In the genomic region with DNA sequence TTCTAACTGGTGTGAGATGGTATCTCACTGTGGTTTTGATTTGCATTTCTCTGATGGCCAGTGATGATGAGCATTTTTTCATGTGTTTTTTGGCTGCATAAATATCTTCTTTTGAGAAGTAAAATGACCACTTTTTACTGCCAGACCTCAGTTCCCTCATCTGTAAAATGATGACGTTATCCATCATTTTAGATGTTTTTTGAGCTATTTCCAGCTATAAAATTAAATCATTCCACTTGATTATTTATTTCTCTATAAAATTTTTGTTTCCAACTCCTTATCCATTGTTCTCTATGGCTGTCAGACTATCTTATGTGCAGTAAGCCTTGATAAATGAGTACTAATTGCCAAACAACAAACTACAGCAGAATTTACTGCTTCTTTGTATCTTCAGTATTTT, we compare ENCODE assay signal across 18 cellular contexts. TPM values are rescaled to one million over a fixed set of nuclear protein-coding genes. Genes with fewer than 3 reads are reported as not detected.
DNase-seq lines count a peak whose midpoint lies in the region; ATAC-seq and TF ChIP-seq lines count a peak whose summit lies in the region.
"Had no signal": no experiment of that assay in that cellular context is flagged by ENCODE, and none has a peak within 500 bp of the region (broad histone marks: within the 10 kb centered on the region; RNA-seq: fewer than 3 reads in every experiment).

No MANE protein-coding gene starts in this region.

- no peak overlapping the region for H2AFZ ChIP-seq in SK-N-SH (ENCODE audit: low read depth)

- no peak overlapping the region for H3K4me3 Mint-ChIP-seq in mesothelial cell of epicardium
- H3K4me3 Mint-ChIP-seq: B cell; CD8-positive, alpha-beta T cell; IgD-negative memory B cell had no signal

- no peaks in the 10 kb centered on the region for H4K20me1 ChIP-seq in SK-N-SH (ENCODE audit: insufficient read depth)
- H4K20me1 ChIP-seq: BLaER1 treated with 17β-estradiol and CSF1 and Interleukin-3, amounts not matched to agents 10 nM and 100 nM had no signal

- TF ChIP-seq CTCF in SK-N-SH (IDR thresholded peaks at IDR 0.05) (no peak), mesothelial cell of epicardium (IDR thresholded peaks at IDR 0.05; ENCODE audit: unreplicated experiment) (no peak), thoracic aorta (IDR thresholded peaks at IDR 0.05) (no peak)

- H3K36me3 ChIP-seq in SK-N-SH (replicated peaks in 1 of 2; ENCODE audit: control insufficient read depth in 1 of 2, insufficient read depth in 2 of 2, low read length in 1 of 2) = peaks cover 12 to 43% of the 10 kb centered on the region in 2 experiments
- no peaks in the 10 kb centered on the region for H3K36me3 ChIP-seq in SK-N-MC (ENCODE audit: insufficient read depth, low read length)
- no peaks in the 10 kb centered on the region for H3K36me3 ChIP-seq in thoracic aorta
- H3K36me3 ChIP-seq: BLaER1 treated with 17β-estradiol and CSF1 and Interleukin-3, amounts not matched to agents 10 nM and 100 nM; HAP-1 had no signal

- CTCF ChIA-PET in SK-N-SH (lab: Yijun Ruan, JAX) = interaction anchor here (0.5 to 2.3 kb wide), 2 partner anchors 25 to 316 kb away, joined by 3 to 5 read pairs; no protein-coding TSS in a partner anchor

- no peak overlapping the region for H3K9ac ChIP-seq in SK-N-SH
- H3K9ac ChIP-seq in SK-N-MC (ENCODE audit: insufficient read length) = no peak overlapping the region
- H3K9ac ChIP-seq: BLaER1 treated with 17β-estradiol and CSF1 and Interleukin-3, amounts not matched to agents 10 nM and 100 nM had no signal

- H3K9me2 ChIP-seq in SK-N-SH = no peaks in the 10 kb centered on the region

- no peak for DNase-seq in SK-N-SH
- no peak for DNase-seq in SK-N-MC (ENCODE audit: low read depth, low spot score)
- no peak for DNase-seq in mesothelial cell of epicardium (ENCODE audit: low spot score in 2 of 2, unreplicated experiment in 2 of 2)
- DNase-seq in thoracic aorta (ENCODE audit: low spot score) = no peak
- DNase-seq in Right ventricle myocardium superior = no peak
- DNase-seq in activated gamma-delta T cell (lab: John Stamatoyannopoulos, UW) = no peak
- DNase-seq: Calu3; CD8-positive, alpha-beta T cell; DMS79 treated with DMSO at 0.1 percent for 48 hours; GF-D8 had no signal

- H3K27ac Mint-ChIP-seq in mesothelial cell of epicardium = peak overlapping the region; percentile 3
- H3K27ac Mint-ChIP-seq: B cell; CD8-positive, alpha-beta T cell; IgD-negative memory B cell had no signal

- H3K4me1 ChIP-seq in SK-N-SH (ENCODE audit: control insufficient read depth in 1 of 2, insufficient read depth in 2 of 2, low read depth in 1 of 2, low read length in 1 of 2) = peaks cover 75 to 82% of the 10 kb centered on the region in 2 experiments
- H3K4me1 ChIP-seq in thoracic aorta (ENCODE audit: control insufficient read depth in 1 of 2, low read depth in 2 of 2) = peaks cover 49 to 92% of the 10 kb centered on the region in 2 donors
- H3K4me1 ChIP-seq: HAP-1 had no signal

- H3K27me3 ChIP-seq in SK-N-SH (ENCODE audit: insufficient read depth) = no peaks in the 10 kb centered on the region
- no peaks in the 10 kb centered on the region for H3K27me3 ChIP-seq in thoracic aorta (replicated peaks; ENCODE audit: insufficient read depth)
- H3K27me3 ChIP-seq: BLaER1 treated with 17β-estradiol and CSF1 and Interleukin-3, amounts not matched to agents 10 nM and 100 nM had no signal

- no peak overlapping the region for H3K4me2 ChIP-seq in SK-N-SH
- H3K4me2 ChIP-seq: A549; BLaER1 treated with 17β-estradiol and CSF1 and Interleukin-3, amounts not matched to agents 10 nM and 100 nM had no signal

- peaks cover 7% of the 10 kb centered on the region for H3K36me3 Mint-ChIP-seq in mesothelial cell of epicardium
- H3K36me3 Mint-ChIP-seq: CD8-positive, alpha-beta T cell had no signal

- POLR2A ChIA-PET in SK-N-SH (lab: Yijun Ruan, JAX) = no interaction called here

- no peaks in the 10 kb centered on the region for H3K9me3 Mint-ChIP-seq in mesothelial cell of epicardium
- H3K9me3 Mint-ChIP-seq: CD8-positive, alpha-beta T cell had no signal

- no peaks in the 10 kb centered on the region for H3K27me3 Mint-ChIP-seq in mesothelial cell of epicardium (ENCODE audit: low read depth)

- H3F3A ChIP-seq in SK-N-SH (replicated peaks; ENCODE audit: insufficient read depth) = peaks cover 61% of the 10 kb centered on the region

- H3K27ac ChIP-seq in SK-N-SH (ENCODE audit: low read depth in 2 of 2, low read length in 1 of 2) (peak overlapping the region; percentile 95 to 99), SK-N-MC (peak overlapping the region; percentile 95), thoracic aorta (peak overlapping the region; percentile 87)
- H3K27ac ChIP-seq: 22Rv1; A549; BLaER1 treated with 17β-estradiol and CSF1 and Interleukin-3, amounts not matched to agents 10 nM and 100 nM had no signal

- WGBS in SK-N-SH (ENCODE audit: low lambda C conversion rate) = 96% methylated on average over 1 of the region's 1 CpG

- H3K79me2 ChIP-seq in SK-N-SH (ENCODE audit: insufficient read depth) = peaks cover 31% of the 10 kb centered on the region

- H3K9me3 ChIP-seq in SK-N-SH (no peaks in the 10 kb centered on the region), SK-N-MC (ENCODE audit: low read depth, low read length) (no peaks in the 10 kb centered on the region), thoracic aorta (no peaks in the 10 kb centered on the region)
- H3K9me3 ChIP-seq: A549; BLaER1 treated with 17β-estradiol and CSF1 and Interleukin-3, amounts not matched to agents 10 nM and 100 nM; HAP-1 had no signal

- H3K4me3 ChIP-seq in SK-N-SH (ENCODE audit: low read depth in 2 of 2, low read length in 1 of 2) = no peak overlapping the region
- peak overlapping the region; percentile 66; the same call in 1 of the 2 replicates for H3K4me3 ChIP-seq in SK-N-MC
- H3K4me3 ChIP-seq in thoracic aorta = no peak overlapping the region
- H3K4me3 ChIP-seq: A549; BLaER1 treated with 17β-estradiol and CSF1 and Interleukin-3, amounts not matched to agents 10 nM and 100 nM; HAP-1 had no signal

- no peak for TF ChIP-seq RAD21 in SK-N-SH (IDR thresholded peaks at IDR 0.05; ENCODE audit: low read length)

- ATAC-seq in SK-N-SH treated with all-trans-retinoic acid at 6 μM for 48 hours (no peak), thoracic aorta (ENCODE audit: insufficient number of reproducible peaks, low FRiP score, low read depth) (no peak), Right ventricle myocardium superior (ENCODE audit: poor library complexity) (no peak), GM19324 (IDR thresholded peaks at IDR 0.05; ENCODE audit: low FRiP score, unreplicated experiment) (no peak)
- ATAC-seq: A549; CD8-positive, alpha-beta T cell had no signal

- no peak for TF ChIP-seq EP300 in SK-N-SH (IDR thresholded peaks at IDR 0.05; ENCODE audit: borderline replicate concordance in 1 of 2, low read depth in 1 of 2, low read length in 1 of 2)

- peaks cover 62% of the 10 kb centered on the region for H3K4me1 Mint-ChIP-seq in mesothelial cell of epicardium
- H3K4me1 Mint-ChIP-seq: B cell had no signal

- intact Hi-C loops in Right ventricle myocardium superior (cut with DNase I) = no loop called here

TF ChIP-seq in SK-N-SH, 30 proteins besides CTCF, POLR2A, EP300 and RAD21 (continues in another document):
- TF ChIP-seq SMC3 (IDR thresholded peaks at IDR 0.05; ENCODE audit: low read depth, low read length) (no peak), YY1 (IDR thresholded peaks at IDR 0.05; ENCODE audit: low read depth) (no peak), RXRA (IDR thresholded peaks at IDR 0.05; ENCODE audit: borderline replicate concordance, low read depth) (no peak), POLR2AphosphoS5 (IDR thresholded peaks at IDR 0.05; ENCODE audit: low read depth, low read length) (no peak), FOSL2 (IDR thresholded peaks at IDR 0.05; ENCODE audit: borderline replicate concordance, low read depth) (no peak), TCF12 (IDR thresholded peaks at IDR 0.05) (no peak), RCOR1 (IDR thresholded peaks at IDR 0.05; ENCODE audit: low read length) (no peak)
- TF ChIP-seq, protein P1, sequence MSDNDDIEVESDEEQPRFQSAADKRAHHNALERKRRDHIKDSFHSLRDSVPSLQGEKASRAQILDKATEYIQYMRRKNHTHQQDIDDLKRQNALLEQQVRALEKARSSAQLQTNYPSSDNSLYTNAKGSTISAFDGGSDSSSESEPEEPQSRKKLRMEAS (IDR thresholded peaks at IDR 0.05; ENCODE audit: low read depth) = no peak

TF ChIP-seq in SK-N-SH treated with all-trans-retinoic acid at 6 μM for 48 hours, 23 proteins besides CTCF, POLR2A, EP300 and RAD21 (continues in another document):
- TF ChIP-seq, protein P2, sequence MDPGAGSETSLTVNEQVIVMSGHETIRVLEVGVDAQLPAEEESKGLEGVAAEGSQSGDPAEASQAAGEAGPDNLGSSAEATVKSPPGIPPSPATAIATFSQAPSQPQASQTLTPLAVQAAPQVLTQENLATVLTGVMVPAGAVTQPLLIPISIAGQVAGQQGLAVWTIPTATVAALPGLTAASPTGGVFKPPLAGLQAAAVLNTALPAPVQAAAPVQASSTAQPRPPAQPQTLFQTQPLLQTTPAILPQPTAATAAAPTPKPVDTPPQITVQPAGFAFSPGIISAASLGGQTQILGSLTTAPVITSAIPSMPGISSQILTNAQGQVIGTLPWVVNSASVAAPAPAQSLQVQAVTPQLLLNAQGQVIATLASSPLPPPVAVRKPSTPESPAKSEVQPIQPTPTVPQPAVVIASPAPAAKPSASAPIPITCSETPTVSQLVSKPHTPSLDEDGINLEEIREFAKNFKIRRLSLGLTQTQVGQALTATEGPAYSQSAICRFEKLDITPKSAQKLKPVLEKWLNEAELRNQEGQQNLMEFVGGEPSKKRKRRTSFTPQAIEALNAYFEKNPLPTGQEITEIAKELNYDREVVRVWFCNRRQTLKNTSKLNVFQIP (CRISPR knock-in tag; IDR thresholded peaks at IDR 0.05; ENCODE audit: borderline replicate concordance, low read depth) = no peak
- no peak for TF ChIP-seq ZFP3 (CRISPR knock-in tag; IDR thresholded peaks at IDR 0.05)

RNA-seq across cellular contexts. Expression of a gene that starts 33.2 kb away (rescaled TPM):
- 260 and 290 TPM in 2 replicates for polyA plus RNA-seq in SK-N-SH (2012; rRNA removed)
- polyA plus RNA-seq in SK-N-SH (2012; cell fraction: cytosol; rRNA removed) = 353 and 366 TPM in 2 replicates
- 151 and 170 TPM in 2 replicates for polyA plus RNA-seq in SK-N-SH (2012; cell fraction: nucleus; rRNA removed)
- total RNA-seq in mesothelial cell of epicardium = 209 to 263 TPM (median 218 TPM) in 3 replicates
- total RNA-seq in thoracic aorta = 1,000 to 10,000 TPM; 1,210 to 1,385 TPM
- total RNA-seq in Right ventricle myocardium superior = 270 TPM
